In the genomic region with DNA sequence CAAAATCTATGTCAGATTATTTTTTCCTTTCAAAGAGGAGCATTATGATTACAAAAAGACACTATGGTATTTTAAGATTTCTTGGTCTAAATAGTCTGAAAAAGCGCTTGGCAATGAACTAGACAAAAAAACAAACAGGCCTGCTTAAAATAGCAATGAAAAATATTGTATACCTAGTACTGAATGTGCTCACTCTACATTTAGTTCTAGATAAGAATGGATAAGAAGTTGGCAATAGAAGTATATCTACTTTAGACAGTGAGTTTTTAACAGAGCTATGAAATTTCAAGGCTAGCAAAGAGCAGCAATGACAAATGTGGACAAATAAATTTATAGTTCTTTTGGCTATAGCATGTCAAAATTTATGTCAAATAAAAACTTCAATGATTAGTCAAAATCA, we compare ENCODE assay signal across 1 cellular context.
TF ChIP-seq lines count a peak whose summit lies in the region.

No MANE protein-coding gene starts in this region.

TF ChIP-seq in K562, 482 proteins besides CTCF, POLR2A, EP300 and RAD21 (continued from another document):
- TF ChIP-seq, protein P1, sequence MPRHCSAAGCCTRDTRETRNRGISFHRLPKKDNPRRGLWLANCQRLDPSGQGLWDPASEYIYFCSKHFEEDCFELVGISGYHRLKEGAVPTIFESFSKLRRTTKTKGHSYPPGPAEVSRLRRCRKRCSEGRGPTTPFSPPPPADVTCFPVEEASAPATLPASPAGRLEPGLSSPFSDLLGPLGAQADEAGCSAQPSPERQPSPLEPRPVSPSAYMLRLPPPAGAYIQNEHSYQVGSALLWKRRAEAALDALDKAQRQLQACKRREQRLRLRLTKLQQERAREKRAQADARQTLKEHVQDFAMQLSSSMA (CRISPR knock-in tag; IDR thresholded peaks at IDR 0.05), result no peak
TF ChIP-seq in K562: peak in this region for 0.
